In genomic region chr12:14802961-14803829, GRCh38 we compare ENCODE assay signal across 8 cellular contexts. TPM values are rescaled to one million over a fixed set of nuclear protein-coding genes. Genes with fewer than 3 reads are reported as not detected.
DNase-seq lines count a peak whose midpoint lies in the region; ATAC-seq and TF ChIP-seq lines count a peak whose summit lies in the region.

C12orf60 (plus strand) TSS chr12:14803670; CDS start chr12:14822936, 19,266 bp downstream.
WBP11 (minus strand) TSS chr12:14803478; CDS start chr12:14801383, 2,095 bp downstream.

- H2BK20ac ChIP-seq in IMR-90 (ENCODE audit: low read depth, low read length) = peak within 1 kb of the TSS; percentile 22; the same call in 1 of the 2 replicates

- intact Hi-C loops in IMR-90 (cut with micrococcal nuclease) = loop anchor here (1.0 to 2.0 kb wide), 2 partner anchors 29 to 34 kb away; a partner anchor contains a TSS
- intact Hi-C loops in OCI-LY7 (cut with micrococcal nuclease; ENCODE audit: unreplicated experiment) = loop anchor here (1.0 to 10.0 kb wide), 2 partner anchors 29 to 722 kb away; a partner anchor contains a TSS

- H3K4me1 ChIP-seq in IMR-90 (ENCODE audit: control insufficient read depth, insufficient read depth, low read length) = no peaks in the 10 kb centered on the region
- H3K4me1 ChIP-seq in OCI-LY7 (ENCODE audit: insufficient read depth, low read length, poor library complexity, severe bottlenecking) = peaks cover 36% of the 10 kb centered on the region
- H3K4me1 ChIP-seq in mononuclear cell (ENCODE audit: insufficient read depth, low read length) = peaks cover 11% of the 10 kb centered on the region

- in situ Hi-C loops in IMR-90 (cut with MboI; ENCODE audit: low sequenced_read_pairs) = no loop called here

- H3K4ac ChIP-seq in IMR-90 (ENCODE audit: low read depth, low read length) = peak within 1 kb of the TSS; percentile 56

- H3K4me3 ChIP-seq in IMR-90 (ENCODE audit: insufficient read depth, low read depth, low read length) (peak within 1 kb of the TSS; percentile 92), OCI-LY7 (ENCODE audit: low read depth, low read length, poor library complexity, severe bottlenecking) (peak within 1 kb of the TSS; percentile 77), epithelial cell of proximal tubule (ENCODE audit: low read depth, low read length) (peak within 1 kb of the TSS; percentile 79), mononuclear cell (ENCODE audit: low read length) (peak within 1 kb of the TSS; percentile 79)

- H3K9me3 ChIP-seq in IMR-90 (ENCODE audit: control insufficient read depth, insufficient read depth, low read length) (no peaks in the 10 kb centered on the region), OCI-LY7 (ENCODE audit: low read length) (no peaks in the 10 kb centered on the region), mononuclear cell (ENCODE audit: low read depth, low read length) (no peaks in the 10 kb centered on the region)

- TF ChIP-seq RAD21 in IMR-90 (IDR thresholded peaks at IDR 0.05; ENCODE audit: low read length) = no peak

- peak within 1 kb of the TSS; percentile 44 for H2BK120ac ChIP-seq in IMR-90 (ENCODE audit: low read depth, low read length)

- H2BK15ac ChIP-seq in IMR-90 (ENCODE audit: low read depth, low read length) = no peak within 1 kb of the TSS

- H3K4me2 ChIP-seq in IMR-90 (ENCODE audit: low read depth, low read length) (peak within 1 kb of the TSS; percentile 95), OCI-LY7 (ENCODE audit: low read length) (peak within 1 kb of the TSS; percentile 98)

- peaks cover 67% of the 10 kb centered on the region for H3K79me2 ChIP-seq in OCI-LY7 (ENCODE audit: insufficient read depth, low read depth, low read length)

- H3K9me1 ChIP-seq in IMR-90 (ENCODE audit: insufficient read depth, low read length) = no peaks in the 10 kb centered on the region

- H3K9ac ChIP-seq in IMR-90 (ENCODE audit: low read depth, low read length) = peak within 1 kb of the TSS; percentile 87

- H3K56ac ChIP-seq in IMR-90 (ENCODE audit: extremely low read depth, insufficient read depth, low read length) = peak within 1 kb of the TSS; percentile 97

- H3K14ac ChIP-seq in IMR-90 (replicated peaks; ENCODE audit: low read depth, low read length) = peak within 1 kb of the TSS; percentile 90

- peak within 1 kb of the TSS; percentile 56 for H4K91ac ChIP-seq in IMR-90 (ENCODE audit: insufficient read depth, low read depth, low read length)

- peak within 1 kb of the TSS; percentile 78 for H2BK5ac ChIP-seq in IMR-90 (ENCODE audit: low read depth, low read length, poor library complexity, severe bottlenecking)

- no peaks in the 10 kb centered on the region for H3K27me3 ChIP-seq in IMR-90 (ENCODE audit: control insufficient read depth, insufficient read depth, low read length)
- no peaks in the 10 kb centered on the region for H3K27me3 ChIP-seq in mononuclear cell (ENCODE audit: insufficient read depth, low read length)

- H3K79me1 ChIP-seq in IMR-90 (ENCODE audit: low read depth in 1 of 2, low read length in 2 of 2) = peaks cover 4 to 11% of the 10 kb centered on the region in 2 experiments; a peak in 3 of 4 replicates

- H2AFZ ChIP-seq in IMR-90 (replicated peaks; ENCODE audit: low read length, poor library complexity) (peak within 1 kb of the TSS; percentile 89), OCI-LY7 (ENCODE audit: low read length) (peak within 1 kb of the TSS; percentile 99)

- H3K18ac ChIP-seq in IMR-90 (ENCODE audit: low read depth, low read length) = peak within 1 kb of the TSS; percentile 44

- H3K36me3 ChIP-seq in IMR-90 (ENCODE audit: control insufficient read depth, insufficient read depth, low read length) (peaks cover 5% of the 10 kb centered on the region), OCI-LY7 (ENCODE audit: insufficient read depth, low read length) (peaks cover 34% of the 10 kb centered on the region)

- peak within 1 kb of the TSS; percentile 82 for H3K27ac ChIP-seq in IMR-90 (ENCODE audit: insufficient read depth, low read length)
- H3K27ac ChIP-seq in OCI-LY7 (ENCODE audit: low read depth, low read length, poor library complexity, severe bottlenecking) = peak within 1 kb of the TSS; percentile 66

- H4K5ac ChIP-seq in IMR-90 (ENCODE audit: low read depth, low read length) = peak within 1 kb of the TSS; percentile 42

- POLR2A ChIA-PET in IMR-90 (lab: Charles Lee; ENCODE audit: unreplicated experiment) (interaction anchor here (0.6 kb wide), 1 partner anchor 43 kb away, joined by 4 read pairs; no protein-coding TSS in a partner anchor), OCI-LY7 (lab: Charles Lee) (interaction anchor here (0.6 to 9.9 kb wide), 16 partner anchors 10 to 1108 kb away, joined by 3 to 162 read pairs (median 3); partner anchors contain the start of gene DERA)

- H4K20me1 ChIP-seq in IMR-90 (ENCODE audit: insufficient read depth, low read length) (no peaks in the 10 kb centered on the region), OCI-LY7 (ENCODE audit: insufficient read depth, low read length) (peaks cover 23% of the 10 kb centered on the region; the same call in 1 of the 2 replicates)

- H2AK9ac ChIP-seq in IMR-90 (replicated peaks; ENCODE audit: low read depth, low read length, poor library complexity) = peak within 1 kb of the TSS; percentile 31

- BruUV-seq in IMR-90 (replicated peaks; lab: Mats Ljungman, UMichigan) (TSS peak; percentile 71), OCI-LY7 (replicated peaks; lab: Mats Ljungman, UMichigan) (no TSS peak)

- DNase-seq in DMS153 treated with DMSO at 0.1 percent for 48 hours (lab: John Stamatoyannopoulos, UW; ENCODE audit: unreplicated experiment) = peak; percentile 98
- peak; percentile 99 for DNase-seq in IMR-90
- peak; percentile 98 for DNase-seq in OCI-LY7 (ENCODE audit: low spot score)
- DNase-seq in activated T-cell treated with anti-CD3 and anti-CD28 coated beads for 4 hours = peak; percentile 81
- peak; percentile 96 for DNase-seq in epithelial cell of proximal tubule (ENCODE audit: low read depth)
- peak; percentile 63 to 78 for DNase-seq in stimulated activated CD8-positive, alpha-beta memory T cell treated with anti-CD3 and anti-CD28 coated beads, Interleukin-2, amount 100 ng/mL, for 48 hours (ENCODE audit: low read depth in 2 of 2)

- peak within 1 kb of the TSS; percentile 69 to 95 for H4K8ac ChIP-seq in IMR-90 (ENCODE audit: low read depth in 2 of 2, low read length in 2 of 2)

- H3K9me2 ChIP-seq in OCI-LY7 (ENCODE audit: insufficient read depth, low read length) = no peaks in the 10 kb centered on the region

- dilution Hi-C loops in IMR-90 (cut with HindIII; ENCODE audit: low sequenced_read_pairs, unreplicated experiment) = no loop called here

- ATAC-seq in GM21576 (IDR thresholded peaks at IDR 0.05; ENCODE audit: unreplicated experiment) (peak; percentile 99), IMR-90 (ENCODE audit: low read depth) (peak; percentile 99)

- 0 out of 2 replicates have a peak within 1 kb of the TSS, but pooled peaks have one; percentile 13 for H2AK5ac ChIP-seq in IMR-90 (ENCODE audit: low read depth, low read length)

- TF ChIP-seq POLR2A in IMR-90 (IDR thresholded peaks at IDR 0.05; ENCODE audit: low read depth, low read length) = peak; percentile 89

- CTCF ChIA-PET in IMR-90 (lab: Yijun Ruan, JAX) = interaction anchor here (1.1 kb wide), 1 partner anchor 41 kb away, joined by 3 read pairs; no protein-coding TSS in a partner anchor
- CTCF ChIA-PET in OCI-LY7 (lab: Charles Lee; ENCODE audit: unreplicated experiment) = interaction anchor here (1.7 kb wide), 1 partner anchor 34 kb away, joined by 5 read pairs; no protein-coding TSS in a partner anchor

- WGBS in IMR-90 (ENCODE audit: extremely low coverage in 2 of 2, insufficient read length in 1 of 2), 2 experiments = 1% methylated on average over 15 of the region's 51 CpGs; no CpG with 5 or more reads in 1 of the 2 experiments

- peak within 1 kb of the TSS; percentile 89 for H3K23ac ChIP-seq in IMR-90 (ENCODE audit: low read depth, low read length)

- no peak for TF ChIP-seq CTCF in IMR-90 (conservative IDR thresholded peaks at IDR 0.05; ENCODE audit: low read depth, low read length)
- no peak for TF ChIP-seq CTCF in OCI-LY7 (conservative IDR thresholded peaks at IDR 0.05; ENCODE audit: low read length)
- no peak for TF ChIP-seq CTCF in epithelial cell of proximal tubule (conservative IDR thresholded peaks at IDR 0.05; ENCODE audit: low read depth, low read length)

TF ChIP-seq in IMR-90, 13 proteins besides CTCF, POLR2A, EP300 and RAD21 (continues in another document):
- TF ChIP-seq MXI1 (IDR thresholded peaks at IDR 0.05; ENCODE audit: borderline replicate concordance, low read depth, low read length) = peak; percentile 57; the same call in 1 of the 2 replicates
- TF ChIP-seq RCOR1 (IDR thresholded peaks at IDR 0.05; ENCODE audit: insufficient replicate concordance, low read length) = no peak
- TF ChIP-seq RFX5 (IDR thresholded peaks at IDR 0.05; ENCODE audit: low read depth, low read length) = no peak
- peak; percentile 57 for TF ChIP-seq CEBPB (IDR thresholded peaks at IDR 0.05; ENCODE audit: low read depth, low read length)
- TF ChIP-seq BHLHE40 (IDR thresholded peaks at IDR 0.05; ENCODE audit: low read depth, low read length) = no peak
- TF ChIP-seq ELK1 (IDR thresholded peaks at IDR 0.05; ENCODE audit: borderline replicate concordance, low read depth, low read length) = no peak
- peak; percentile 97 for TF ChIP-seq CHD1 (IDR thresholded peaks at IDR 0.05; ENCODE audit: low read depth, low read length)

RNA-seq across cellular contexts. Expression of gene C12orf60, which starts in this region (rescaled TPM):
- total RNA-seq in IMR-90 (2012; rRNA removed) = 1.1 TPM in 2 replicates
- polyA plus RNA-seq in IMR-90 (2012; rRNA removed) = 0.57 and 1.1 TPM in 2 replicates
- polyA plus RNA-seq in IMR-90 (2012; cell fraction: cytosol; rRNA removed) = 0.29 and 0.74 TPM in 2 replicates
- polyA plus RNA-seq in IMR-90 (2012; cell fraction: nucleus; rRNA removed; ENCODE audit: low replicate concordance) = 0.62 and 1.1 TPM in 2 replicates
- total RNA-seq in OCI-LY7 (2014; rRNA removed; shearing (Covaris generic)) = 2.8 and 3.2 TPM in 2 replicates
- total RNA-seq in OCI-LY7 (2022) = 3.4 and 3.9 TPM in 2 replicates
- total RNA-seq in epithelial cell of proximal tubule = 1.2 and 1.5 TPM in 2 replicates
- 0.10 TPM for total RNA-seq in mononuclear cell

RNA-seq across cellular contexts. Expression of gene WBP11, which starts in this region (rescaled TPM):
- total RNA-seq in IMR-90 (2012; rRNA removed) (2.5 and 3.9 TPM in 2 replicates), OCI-LY7 (2022) (107 TPM in 2 replicates), epithelial cell of proximal tubule (20.4 and 27.6 TPM in 2 replicates), mononuclear cell (77.8 TPM)
- 18.1 and 18.3 TPM in 2 replicates for polyA plus RNA-seq in IMR-90 (2012; rRNA removed)
- polyA plus RNA-seq in IMR-90 (2012; cell fraction: cytosol; rRNA removed) = 5.3 and 7.4 TPM in 2 replicates
- 9.1 and 17.6 TPM in 2 replicates for polyA plus RNA-seq in IMR-90 (2012; cell fraction: nucleus; rRNA removed; ENCODE audit: low replicate concordance)
- 16.5 and 22.8 TPM in 2 replicates for total RNA-seq in OCI-LY7 (2014; rRNA removed; shearing (Covaris generic))

Comparison
In these comparisons a context has a peak if more than half of its experiments do, and no peak if none do; other contexts are left out.
1. Peak in every context shown above with its lines: DNase-seq, ATAC-seq, H3K4me3 ChIP-seq and H3K27ac ChIP-seq.